In genomic region chr12:104671407-104672095, GRCh38 we compare ENCODE assay signal across 1 cellular context.
TF ChIP-seq lines count a peak whose summit lies in the region.

No MANE protein-coding gene starts in this region.

TF ChIP-seq in GM12878, 131 proteins besides CTCF, POLR2A, EP300 and RAD21 (continued from another document):
- TF ChIP-seq E4F1 (IDR thresholded peaks at IDR 0.05; ENCODE audit: borderline replicate concordance, partially characterized antibody) (no peak), SUZ12 (IDR thresholded peaks at IDR 0.05; ENCODE audit: unreplicated experiment) (no peak), YY1 (IDR thresholded peaks at IDR 0.05; ENCODE audit: low read depth, low read length) (peak; percentile 70; the same call in 1 of the 2 replicates), JUND (IDR thresholded peaks at IDR 0.05; ENCODE audit: low read depth, low read length) (0 out of 2 replicates have a peak, but pooled peaks have one; percentile 4), BMI1 (IDR thresholded peaks at IDR 0.05; ENCODE audit: borderline replicate concordance) (peak; percentile 78), PKNOX1 (IDR thresholded peaks at IDR 0.05) (peak; percentile 11; the same call in 1 of the 2 replicates), HCFC1 (IDR thresholded peaks at IDR 0.05; ENCODE audit: low read length) (no peak), ZNF24 (IDR thresholded peaks at IDR 0.05) (0 out of 2 replicates have a peak, but pooled peaks have one; percentile 22), RELA (IDR thresholded peaks at IDR 0.05; ENCODE audit: borderline replicate concordance, partially characterized antibody) (peak; percentile 100), ESRRA (IDR thresholded peaks at IDR 0.05; ENCODE audit: low read length) (no peak), ATF3 (IDR thresholded peaks at IDR 0.05; ENCODE audit: borderline replicate concordance, extremely low read depth, low read depth, low read length) (0 out of 2 replicates have a peak, but pooled peaks have one; percentile 23), USF2 (IDR thresholded peaks at IDR 0.05; ENCODE audit: borderline replicate concordance, low read depth, low read length) (no peak), MTA3 (IDR thresholded peaks at IDR 0.05; ENCODE audit: borderline replicate concordance, low read length) (peak; percentile 90), RUNX3 (IDR thresholded peaks at IDR 0.05; ENCODE audit: low read length) (peak; percentile 84), STAT3 (IDR thresholded peaks at IDR 0.05; ENCODE audit: low read depth, low read length) (no peak), TARDBP (IDR thresholded peaks at IDR 0.05; ENCODE audit: borderline replicate concordance) (peak; percentile 87), POLR2AphosphoS2 (IDR thresholded peaks at IDR 0.05; ENCODE audit: low read depth, low read length) (no peak), ATF2 (IDR thresholded peaks at IDR 0.05; ENCODE audit: low read length) (peak; percentile 91), NKRF (conservative IDR thresholded peaks at IDR 0.05) (peak; percentile 39), RELB (IDR thresholded peaks at IDR 0.05; ENCODE audit: low read depth) (peak; percentile 99), BCLAF1 (IDR thresholded peaks at IDR 0.05) (no peak), SPI1 (IDR thresholded peaks at IDR 0.05; ENCODE audit: borderline replicate concordance, insufficient read depth, low read depth, low read length) (no peak), ZBTB4 (CRISPR knock-in tag; IDR thresholded peaks at IDR 0.05) (no peak), REST (IDR thresholded peaks at IDR 0.05; ENCODE audit: low read depth, low read length) (no peak)
